In the genomic region with DNA sequence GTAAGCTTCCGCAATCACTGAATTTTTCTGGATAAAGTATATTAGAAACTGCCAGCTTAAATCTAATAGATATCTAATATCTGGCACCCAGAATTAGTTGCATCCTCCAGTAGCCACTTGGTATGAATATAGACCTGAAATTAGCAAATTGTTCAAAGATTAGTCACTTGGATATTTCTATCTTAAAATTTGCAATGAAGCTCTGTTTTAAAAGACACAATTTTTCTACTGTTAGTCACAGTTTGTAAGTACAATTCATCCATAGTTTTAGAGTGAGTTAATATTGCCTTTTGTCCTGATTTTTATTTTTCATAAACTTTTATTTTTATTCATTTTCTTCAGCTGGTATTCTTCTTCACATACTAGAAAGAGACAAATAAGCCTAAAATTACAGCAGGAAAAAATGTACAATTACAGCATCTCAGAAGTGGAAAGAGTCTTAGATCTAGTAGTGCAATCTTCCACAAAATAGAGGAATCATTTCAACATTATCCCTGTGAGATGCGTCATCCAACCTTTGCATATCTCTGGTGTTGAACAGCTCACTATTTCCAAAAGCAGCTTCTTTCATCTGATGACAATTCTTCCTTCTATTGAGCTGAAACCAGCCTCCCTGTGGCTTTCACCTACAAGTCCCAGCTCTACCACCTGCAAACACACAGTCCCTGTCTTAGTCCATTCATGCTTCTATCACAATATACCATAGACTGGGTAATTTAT, we compare ENCODE assay signal across 22 cellular contexts.
"Had no signal": no experiment of that assay in that cellular context is flagged by ENCODE, and none has a peak within 500 bp of the region (broad histone marks: within the 10 kb centered on the region; RNA-seq: fewer than 3 reads in every experiment).

No MANE protein-coding gene starts in this region.

- H3K27me3 ChIP-seq: colonic mucosa, hepatocyte, ovary, stomach, testis, upper lobe of left lung had no signal

- H3K27ac ChIP-seq: colonic mucosa, epithelial cell of prostate, hepatocyte, lower lobe of right lung, ovary, psoas muscle, stomach, testis, upper lobe of left lung had no signal

- DNase-seq: activated CD4-positive, alpha-beta T cell treated with anti-CD3 and anti-CD28 coated beads, Interleukin-2, amount 10 ng/mL, durations not matched to agents 24 days and 14 days; activated CD8-positive, alpha-beta T cell treated with anti-CD3 and anti-CD28 coated beads for 36 hours; activated naive CD4-positive, alpha-beta T cell treated with anti-CD3 and anti-CD28 coated beads, Interleukin-2, amount 10 ng/mL, durations not matched to agents 7 days and 5 days; activated naive CD8-positive, alpha-beta T cell treated with anti-CD3 and anti-CD28 coated beads, Interleukin-2, amount 50 U/mL, for 24 hours; activated T-cell treated with anti-CD3 and anti-CD28 coated beads, Interleukin-2, amount 50 U/mL, for 24 hours; anterior cingulate cortex; colonic mucosa; endodermal cell; left colon; lower lobe of right lung; natural killer cell; ovary; psoas muscle; right cardiac atrium; small intestine; stimulated activated CD4-positive, alpha-beta T cell treated with anti-CD3 and anti-CD28 coated beads, Interleukin-15, amount 100 ng/mL, for 24 hours; stimulated activated CD4-positive, alpha-beta T cell treated with anti-CD3 and anti-CD28 coated beads, Interleukin-2, amount 100 ng/mL, for 48 hours; stomach; testis; upper lobe of left lung had no signal

- H3K4me3 ChIP-seq: colonic mucosa, hepatocyte, lower lobe of right lung, ovary, psoas muscle, stomach, testis, upper lobe of left lung had no signal

- ATAC-seq: activated CD8-positive, alpha-beta T cell treated with anti-CD3 and anti-CD28 coated beads for 36 hours; activated naive CD8-positive, alpha-beta T cell treated with anti-CD3 and anti-CD28 coated beads, Interleukin-2, amount 50 U/mL, for 24 hours; left colon; lower lobe of right lung; natural killer cell; psoas muscle; right cardiac atrium had no signal

- H3K4me1 ChIP-seq: colonic mucosa, lower lobe of right lung, psoas muscle, stomach, testis, upper lobe of left lung had no signal

- H3K9me3 ChIP-seq: colonic mucosa, lower lobe of right lung, ovary, psoas muscle, stomach, testis, upper lobe of left lung had no signal

- H3K36me3 ChIP-seq: colonic mucosa, lower lobe of right lung, ovary, stomach, upper lobe of left lung had no signal
